ENCODE assay signal across 17 cellular contexts in genomic region chr7:100793806-100794660, GRCh38. TPM values are rescaled to one million over a fixed set of nuclear protein-coding genes. Genes with fewer than 3 reads are reported as not detected.
DNase-seq lines count a peak whose midpoint lies in the region; ATAC-seq and TF ChIP-seq lines count a peak whose summit lies in the region.
"Had no signal": no experiment of that assay in that cellular context is flagged by ENCODE, and none has a peak within 500 bp of the region (broad histone marks: within the 10 kb centered on the region; RNA-seq: fewer than 3 reads in every experiment).

No MANE protein-coding gene starts in this region.

- H4K91ac ChIP-seq in mesenchymal stem cell (ENCODE audit: low read length), result no peak overlapping the region

- H3K4me3 Mint-ChIP-seq in activated T-helper 1 cell treated with anti-CD3 and anti-CD28 coated beads, Interleukin-12 subunit alpha, Interleukin-12 subunit beta, Interleukin-2, Interleukin-4 antibody, amounts not matched to agents 30 ng/mL and 10 ng/mL and 1 ng/mL, durations not matched to agents 14 hours and 24 hours and 36 hours, result no peak overlapping the region
- H3K4me3 Mint-ChIP-seq: activated CD4-positive, alpha-beta memory T cell treated with anti-CD3 and anti-CD28 coated beads for 36 hours had no signal

- H3K9me3 ChIP-seq in mesenchymal stem cell (ENCODE audit: control insufficient read depth, low read length), result no peaks in the 10 kb centered on the region
- H3K9me3 ChIP-seq: esophagus muscularis mucosa, suprapubic skin had no signal

- intact Hi-C loops in activated T-helper 1 cell treated with anti-CD3 and anti-CD28 coated beads, Interleukin-12 subunit alpha, Interleukin-12 subunit beta, Interleukin-2, Interleukin-4 antibody, amounts not matched to agents 30 ng/mL and 10 ng/mL and 1 ng/mL, durations not matched to agents 14 hours and 24 hours and 36 hours (cut with micrococcal nuclease), result no loop called here

- ATAC-seq in HG02623 (IDR thresholded peaks at IDR 0.05; ENCODE audit: unreplicated experiment), result no peak

- no peak overlapping the region for H3K18ac ChIP-seq in mesenchymal stem cell (ENCODE audit: low read depth in 1 of 2, low read length in 2 of 2)

- peak; percentile 50 for DNase-seq in ELR (ENCODE audit: low read depth)
- peak; percentile 14 for DNase-seq in astrocyte of the spinal cord (ENCODE audit: low read depth, low spot score)
- peak; percentile 49 for DNase-seq in mesenchymal stem cell
- no peak for DNase-seq in activated T-helper 1 cell treated with anti-CD3 and anti-CD28 coated beads, Interleukin-12 subunit alpha, Interleukin-12 subunit beta, Interleukin-2, Interleukin-4 antibody, amounts not matched to agents 30 ng/mL and 10 ng/mL and 1 ng/mL, durations not matched to agents 14 hours and 24 hours and 36 hours (ENCODE audit: low spot score)
- no peak for DNase-seq in activated CD4-positive, alpha-beta T cell treated with anti-CD3 and anti-CD28 coated beads for 48 hours
- DNase-seq: activated CD4-positive, alpha-beta memory T cell treated with anti-CD3 and anti-CD28 coated beads for 36 hours; activated naive CD4-positive, alpha-beta T cell treated with anti-CD3 and anti-CD28 coated beads, Interleukin-2, amount 50 U/mL, for 16 hours; CD4-positive, alpha-beta memory T cell; hypothalamus; KBM-7; NCI-H446; stimulated activated CD4-positive, alpha-beta T cell treated with anti-CD3 and anti-CD28 coated beads, Interleukin-12 subunit alpha, Interleukin-12 subunit beta, amount 100 ng/mL, for 4 hours; T-helper 9 cell had no signal

- H3K27ac Mint-ChIP-seq in activated T-helper 1 cell treated with anti-CD3 and anti-CD28 coated beads, Interleukin-12 subunit alpha, Interleukin-12 subunit beta, Interleukin-2, Interleukin-4 antibody, amounts not matched to agents 30 ng/mL and 10 ng/mL and 1 ng/mL, durations not matched to agents 14 hours and 24 hours and 36 hours, result no peak overlapping the region
- H3K27ac Mint-ChIP-seq: activated CD4-positive, alpha-beta memory T cell treated with anti-CD3 and anti-CD28 coated beads for 36 hours; CD4-positive, alpha-beta memory T cell had no signal

- no peaks in the 10 kb centered on the region for H3K9me3 Mint-ChIP-seq in activated T-helper 1 cell treated with anti-CD3 and anti-CD28 coated beads, Interleukin-12 subunit alpha, Interleukin-12 subunit beta, Interleukin-2, Interleukin-4 antibody, amounts not matched to agents 30 ng/mL and 10 ng/mL and 1 ng/mL, durations not matched to agents 14 hours and 24 hours and 36 hours
- H3K9me3 Mint-ChIP-seq: activated CD4-positive, alpha-beta memory T cell treated with anti-CD3 and anti-CD28 coated beads for 36 hours; CD4-positive, alpha-beta memory T cell had no signal

- no peak overlapping the region for H2BK15ac ChIP-seq in mesenchymal stem cell (ENCODE audit: low read depth, poor library complexity, severe bottlenecking)

- no peaks in the 10 kb centered on the region for H3K36me3 Mint-ChIP-seq in activated T-helper 1 cell treated with anti-CD3 and anti-CD28 coated beads, Interleukin-12 subunit alpha, Interleukin-12 subunit beta, Interleukin-2, Interleukin-4 antibody, amounts not matched to agents 30 ng/mL and 10 ng/mL and 1 ng/mL, durations not matched to agents 14 hours and 24 hours and 36 hours (ENCODE audit: low read depth)
- H3K36me3 Mint-ChIP-seq: activated CD4-positive, alpha-beta memory T cell treated with anti-CD3 and anti-CD28 coated beads for 36 hours; CD4-positive, alpha-beta memory T cell had no signal

- no peak overlapping the region for H4K8ac ChIP-seq in mesenchymal stem cell (ENCODE audit: low read length)

- in situ Hi-C loops in astrocyte of the spinal cord (cut with HindIII; ENCODE audit: low sequenced_read_pairs), result no loop called here

- no peak for TF ChIP-seq EP300 in Ishikawa (IDR thresholded peaks at IDR 0.05; ENCODE audit: borderline replicate concordance)

- no peak overlapping the region for H2BK12ac ChIP-seq in mesenchymal stem cell (ENCODE audit: low read length in 2 of 2)

- no peak overlapping the region for H2BK120ac ChIP-seq in mesenchymal stem cell (ENCODE audit: low read depth, low read length)

- H3K27ac ChIP-seq in mesenchymal stem cell (ENCODE audit: low read length, poor library complexity, severe bottlenecking), result no peak overlapping the region
- H3K27ac ChIP-seq: esophagus muscularis mucosa, suprapubic skin had no signal

- WGBS in mesenchymal stem cell, result 69% methylated on average over 17 of the region's 18 CpGs

- no peak for TF ChIP-seq RAD21 in Ishikawa (IDR thresholded peaks at IDR 0.05; ENCODE audit: low read depth)

- no peak overlapping the region for H3K23ac ChIP-seq in mesenchymal stem cell (ENCODE audit: low read length in 2 of 2)

- H3K4me1 ChIP-seq in mesenchymal stem cell (ENCODE audit: control insufficient read depth, insufficient read depth, low read depth, low read length), result peaks cover 20% of the 10 kb centered on the region
- H3K4me1 ChIP-seq: esophagus muscularis mucosa had no signal

- no peak overlapping the region for H3K4me2 ChIP-seq in mesenchymal stem cell (ENCODE audit: low read length, poor library complexity, severe bottlenecking)

- peaks cover 2% of the 10 kb centered on the region for H3K27me3 Mint-ChIP-seq in activated T-helper 1 cell treated with anti-CD3 and anti-CD28 coated beads, Interleukin-12 subunit alpha, Interleukin-12 subunit beta, Interleukin-2, Interleukin-4 antibody, amounts not matched to agents 30 ng/mL and 10 ng/mL and 1 ng/mL, durations not matched to agents 14 hours and 24 hours and 36 hours (ENCODE audit: insufficient read depth)

- peaks cover 0 to 48% of the 10 kb centered on the region in 2 experiments for H3K27me3 ChIP-seq in mesenchymal stem cell (ENCODE audit: control insufficient read depth in 1 of 2, insufficient read depth in 1 of 2, low read length in 2 of 2)

- H2AFZ ChIP-seq in mesenchymal stem cell (ENCODE audit: low read depth, low read length), result no peak overlapping the region

- H3K4ac ChIP-seq in mesenchymal stem cell (ENCODE audit: low read depth in 1 of 2, low read length in 2 of 2), result no peak overlapping the region

- no peak overlapping the region for H2BK5ac ChIP-seq in mesenchymal stem cell (ENCODE audit: low read depth, low read length, poor library complexity, severe bottlenecking)

- no peaks in the 10 kb centered on the region for H3K79me1 ChIP-seq in mesenchymal stem cell (replicated peaks; ENCODE audit: low read length, poor library complexity, severe bottlenecking)

- H2AK5ac ChIP-seq in mesenchymal stem cell (ENCODE audit: low read length, severe bottlenecking), result no peak overlapping the region

- H3K4me3 ChIP-seq in astrocyte of the spinal cord (ENCODE audit: low read depth, low read length) (no peak overlapping the region), mesenchymal stem cell (ENCODE audit: insufficient read depth in 1 of 2, low read depth in 1 of 2, low read length in 2 of 2) (no peak overlapping the region)
- H3K4me3 ChIP-seq: esophagus muscularis mucosa, suprapubic skin had no signal

- H3K14ac ChIP-seq in mesenchymal stem cell (ENCODE audit: low read length in 2 of 2), result peak overlapping the region in 1 of 2 experiments; percentile 26

- H3K9ac ChIP-seq in mesenchymal stem cell (ENCODE audit: low read length), result no peak overlapping the region

- no peaks in the 10 kb centered on the region for H3K4me1 Mint-ChIP-seq in activated T-helper 1 cell treated with anti-CD3 and anti-CD28 coated beads, Interleukin-12 subunit alpha, Interleukin-12 subunit beta, Interleukin-2, Interleukin-4 antibody, amounts not matched to agents 30 ng/mL and 10 ng/mL and 1 ng/mL, durations not matched to agents 14 hours and 24 hours and 36 hours (ENCODE audit: low read depth)
- H3K4me1 Mint-ChIP-seq: CD4-positive, alpha-beta memory T cell had no signal

- no peaks in the 10 kb centered on the region for H3K36me3 ChIP-seq in mesenchymal stem cell (ENCODE audit: control insufficient read depth in 1 of 2, insufficient read depth in 2 of 2, low read depth in 1 of 2, low read length in 2 of 2)
- H3K36me3 ChIP-seq: esophagus muscularis mucosa, suprapubic skin had no signal

- TF ChIP-seq CTCF in astrocyte of the spinal cord (IDR thresholded peaks at IDR 0.05; ENCODE audit: low read depth, low read length), result no peak

TF ChIP-seq in Ishikawa, 13 proteins besides CTCF, POLR2A, EP300 and RAD21:
- TF ChIP-seq TEAD4 (IDR thresholded peaks at IDR 0.05) (no peak), YY1 (IDR thresholded peaks at IDR 0.05; ENCODE audit: low read depth) (0 out of 2 replicates have a peak, but pooled peaks have one; percentile 15), TCF12 (IDR thresholded peaks at IDR 0.05; ENCODE audit: low read depth) (no peak)

RNA-seq across cellular contexts. Expression of gene EPHB4, which starts 33.3 kb away (rescaled TPM):
- 34.3 TPM for polyA plus RNA-seq in mesenchymal stem cell (2013, experiment 1 of 2)
- 34.3 TPM for polyA plus RNA-seq in mesenchymal stem cell (2013, experiment 2 of 2)
- 2.4 and 2.8 TPM in 2 replicates for total RNA-seq in activated T-helper 1 cell treated with anti-CD3 and anti-CD28 coated beads, Interleukin-12 subunit alpha, Interleukin-12 subunit beta, Interleukin-2, Interleukin-4 antibody, amounts not matched to agents 30 ng/mL and 10 ng/mL and 1 ng/mL, durations not matched to agents 14 hours and 24 hours and 36 hours

RNA-seq across cellular contexts. Expression of gene SLC12A9, which starts 58.5 kb away (rescaled TPM):
- 17.9 TPM for polyA plus RNA-seq in mesenchymal stem cell (2013, experiment 1 of 2)
- polyA plus RNA-seq in mesenchymal stem cell (2013, experiment 2 of 2), result 18.1 TPM
- total RNA-seq in activated T-helper 1 cell treated with anti-CD3 and anti-CD28 coated beads, Interleukin-12 subunit alpha, Interleukin-12 subunit beta, Interleukin-2, Interleukin-4 antibody, amounts not matched to agents 30 ng/mL and 10 ng/mL and 1 ng/mL, durations not matched to agents 14 hours and 24 hours and 36 hours, result 46.0 and 47.9 TPM in 2 replicates

Comparison
In these comparisons a context has a peak if more than half of its experiments do, and no peak if none do; other contexts are left out.
1. DNase-seq: peak in ELR (single experiment), astrocyte of the spinal cord (single experiment) and mesenchymal stem cell (single experiment); none in activated T-helper 1 cell treated with anti-CD3 and anti-CD28 coated beads, Interleukin-12 subunit alpha, Interleukin-12 subunit beta, Interleukin-2, Interleukin-4 antibody, amounts not matched to agents 30 ng/mL and 10 ng/mL and 1 ng/mL, durations not matched to agents 14 hours and 24 hours and 36 hours (single experiment) and activated CD4-positive, alpha-beta T cell treated with anti-CD3 and anti-CD28 coated beads for 48 hours (single experiment).